Comparison of ENCODE assay signal across 29 cellular contexts in the genomic region with DNA sequence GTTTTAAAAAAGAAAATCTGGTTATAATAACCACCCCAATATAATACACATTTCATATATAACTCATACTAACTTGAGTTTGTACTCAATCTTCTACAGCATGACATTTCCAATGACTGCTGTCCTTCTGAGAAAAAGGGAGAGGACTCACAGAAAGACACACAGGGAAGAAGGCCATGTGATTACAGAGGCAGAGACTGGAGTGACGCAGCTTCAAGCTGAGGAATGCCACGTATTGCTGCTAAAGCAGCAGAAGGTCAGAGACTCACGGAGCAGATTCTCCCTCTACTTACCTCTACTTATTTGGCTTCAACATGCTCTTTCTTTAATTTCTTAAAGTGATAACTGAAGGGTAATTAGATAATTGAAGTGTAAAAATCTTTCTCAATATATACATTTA.
DNase-seq lines count a peak whose midpoint lies in the region; ATAC-seq and TF ChIP-seq lines count a peak whose summit lies in the region.
"Had no signal": no experiment of that assay in that cellular context is flagged by ENCODE, and none has a peak within 500 bp of the region (broad histone marks: within the 10 kb centered on the region; RNA-seq: fewer than 3 reads in every experiment).

No MANE protein-coding gene starts in this region.

- H3K23ac ChIP-seq in mesenchymal stem cell (ENCODE audit: low read length in 2 of 2) = no peak overlapping the region

- H4K91ac ChIP-seq in mesenchymal stem cell (ENCODE audit: low read length) = no peak overlapping the region

- no peak overlapping the region for H2BK5ac ChIP-seq in mesenchymal stem cell (ENCODE audit: low read depth, low read length, poor library complexity, severe bottlenecking)

- no peak overlapping the region for H3K9ac ChIP-seq in mesenchymal stem cell (ENCODE audit: low read length)

- peak in 1 of 2 donors; percentile 68 for ATAC-seq in right cardiac atrium
- ATAC-seq in Right ventricle myocardium inferior = no peak
- ATAC-seq: GM12878 had no signal

- TF ChIP-seq CTCF in brain microvascular endothelial cell (IDR thresholded peaks at IDR 0.05; ENCODE audit: low read depth, low read length, missing control alignments) (no peak), testis (IDR thresholded peaks at IDR 0.05) (no peak)

- H3K4me1 ChIP-seq in right cardiac atrium (ENCODE audit: control insufficient read depth, insufficient read depth, low read length) = no peaks in the 10 kb centered on the region
- no peaks in the 10 kb centered on the region for H3K4me1 ChIP-seq in mesenchymal stem cell (ENCODE audit: control insufficient read depth, insufficient read depth, low read depth, low read length)
- H3K4me1 ChIP-seq in testis = no peaks in the 10 kb centered on the region
- no peaks in the 10 kb centered on the region for H3K4me1 ChIP-seq in HAP-1
- H3K4me1 ChIP-seq: Peyer's patch, sigmoid colon had no signal

- H4K8ac ChIP-seq in mesenchymal stem cell (ENCODE audit: low read length) = no peak overlapping the region

- H3K79me1 ChIP-seq in mesenchymal stem cell (replicated peaks; ENCODE audit: low read length, poor library complexity, severe bottlenecking) = no peaks in the 10 kb centered on the region

- no peak overlapping the region for H2AK5ac ChIP-seq in mesenchymal stem cell (ENCODE audit: low read length, severe bottlenecking)

- DNase-seq in right cardiac atrium (peak; percentile 13 to 21 (median 15)), Right ventricle myocardium inferior (ENCODE audit: missing footprints) (no peak), brain microvascular endothelial cell (peak; percentile 56), mesenchymal stem cell (peak; percentile 47), testis (peak; percentile 50), HAP-1 (ENCODE audit: low spot score in 2 of 2) (no peak), NCI-H1092 treated with DMSO at 0.1 percent for 48 hours (lab: John Stamatoyannopoulos, UW) (no peak), NCI-H1436 (lab: John Stamatoyannopoulos, UW) (no peak)
- DNase-seq: activated gamma-delta T cell; activated naive CD8-positive, alpha-beta T cell treated with anti-CD3 and anti-CD28 coated beads, Interleukin-2, amount 10 ng/mL, durations not matched to agents 7 days and 5 days; activated T-cell treated with anti-CD3 and anti-CD28 coated beads, Interleukin-2, amount 50 U/mL, for 24 hours; AML-193; CD4-positive, CD25-positive, alpha-beta regulatory T cell; central memory CD4-positive, alpha-beta T cell; H9; Karpas-422; kidney glomerular epithelial cell; NCI-H1436 treated with DMSO at 0.1 percent for 48 hours; NCI-H2081 treated with DMSO at 0.1 percent for 48 hours; NCI-H345; NCI-H748 treated with DMSO at 0.1 percent for 48 hours; Peyer's patch; posterior cingulate gyrus; SIG-M5; sigmoid colon; stimulated activated CD4-positive, alpha-beta T cell treated with anti-CD3 and anti-CD28 coated beads, Interleukin-4, amount 100 ng/mL, for 1 hour; T1000; tibial artery had no signal

- H2BK12ac ChIP-seq in mesenchymal stem cell (ENCODE audit: low read length in 2 of 2) = no peak overlapping the region

- H3K27me3 ChIP-seq in right cardiac atrium (ENCODE audit: control insufficient read depth, insufficient read depth) = no peaks in the 10 kb centered on the region
- H3K27me3 ChIP-seq in brain microvascular endothelial cell (replicated peaks) = no peaks in the 10 kb centered on the region
- H3K27me3 ChIP-seq in mesenchymal stem cell (ENCODE audit: control insufficient read depth in 1 of 2, insufficient read depth in 1 of 2, low read length in 2 of 2) = no peaks in the 10 kb centered on the region
- no peaks in the 10 kb centered on the region for H3K27me3 ChIP-seq in testis
- no peaks in the 10 kb centered on the region for H3K27me3 ChIP-seq in HAP-1 (ENCODE audit: low read depth)
- H3K27me3 ChIP-seq: Peyer's patch, sigmoid colon, tibial artery had no signal

- in situ Hi-C loops in brain microvascular endothelial cell (cut with HindIII; ENCODE audit: low pct_ligation_motif_present, low sequenced_read_pairs) (no loop called here), HAP-1 (cut with MboI; ENCODE audit: low sequenced_read_pairs) (no loop called here)

- no peak overlapping the region for H3K4ac ChIP-seq in mesenchymal stem cell (ENCODE audit: low read depth in 1 of 2, low read length in 2 of 2)

- WGBS in right cardiac atrium = 48% methylated on average over 3 of the region's 3 CpGs
- 100% methylated on average over 1 of the region's 3 CpGs for WGBS in mesenchymal stem cell
- WGBS in testis, 2 donors = 59 to 79% methylated on average over 3 of the region's 3 CpGs

- peak overlapping the region; percentile 10 for H3K4me3 ChIP-seq in right cardiac atrium (ENCODE audit: low read length)
- H3K4me3 ChIP-seq in brain microvascular endothelial cell (ENCODE audit: low read depth, low read length) = no peak overlapping the region
- no peak overlapping the region for H3K4me3 ChIP-seq in mesenchymal stem cell (ENCODE audit: insufficient read depth in 1 of 2, low read depth in 1 of 2, low read length in 2 of 2)
- H3K4me3 ChIP-seq in testis = no peak overlapping the region
- H3K4me3 ChIP-seq in HAP-1 = no peak overlapping the region
- H3K4me3 ChIP-seq: GM12878, Peyer's patch, sigmoid colon, tibial artery had no signal

- H3K27ac ChIP-seq in right cardiac atrium (ENCODE audit: low read length) = no peak overlapping the region
- H3K27ac ChIP-seq in brain microvascular endothelial cell = no peak overlapping the region
- no peak overlapping the region for H3K27ac ChIP-seq in mesenchymal stem cell (ENCODE audit: low read length, poor library complexity, severe bottlenecking)
- H3K27ac ChIP-seq in testis = no peak overlapping the region
- H3K27ac ChIP-seq: Peyer's patch, sigmoid colon, tibial artery had no signal

- intact Hi-C loops in right cardiac atrium (cut with DNase I) (no loop called here), Right ventricle myocardium inferior (cut with DNase I) (no loop called here), testis (cut with DNase I; ENCODE audit: low total_unique reads) (no loop called here)

- H2BK120ac ChIP-seq in mesenchymal stem cell (ENCODE audit: low read depth, low read length) = no peak overlapping the region

- no peak overlapping the region for H2BK15ac ChIP-seq in mesenchymal stem cell (ENCODE audit: low read depth, poor library complexity, severe bottlenecking)

- no peak overlapping the region for H2AFZ ChIP-seq in mesenchymal stem cell (ENCODE audit: low read depth, low read length)

- no peak for TF ChIP-seq POLR2A in testis (IDR thresholded peaks at IDR 0.05)

- no peak overlapping the region for H3K14ac ChIP-seq in mesenchymal stem cell (ENCODE audit: low read length in 2 of 2)

- H3K9me3 ChIP-seq in right cardiac atrium (ENCODE audit: control insufficient read depth, low read length) (no peaks in the 10 kb centered on the region), mesenchymal stem cell (ENCODE audit: control insufficient read depth, low read length) (peaks cover 2% of the 10 kb centered on the region), testis (no peaks in the 10 kb centered on the region), HAP-1 (no peaks in the 10 kb centered on the region)
- H3K9me3 ChIP-seq: Peyer's patch, sigmoid colon had no signal

- H3K4me2 ChIP-seq in mesenchymal stem cell (ENCODE audit: low read length, poor library complexity, severe bottlenecking) = no peak overlapping the region

- H3K36me3 ChIP-seq in brain microvascular endothelial cell (replicated peaks) (no peaks in the 10 kb centered on the region), mesenchymal stem cell (ENCODE audit: control insufficient read depth in 1 of 2, insufficient read depth in 2 of 2, low read depth in 1 of 2, low read length in 2 of 2) (no peaks in the 10 kb centered on the region), testis (ENCODE audit: low read depth, missing control alignments) (no peaks in the 10 kb centered on the region), HAP-1 (replicated peaks) (no peaks in the 10 kb centered on the region)
- H3K36me3 ChIP-seq: Peyer's patch, sigmoid colon, tibial artery had no signal

- no peak overlapping the region for H3K18ac ChIP-seq in mesenchymal stem cell (ENCODE audit: low read depth in 1 of 2, low read length in 2 of 2)

Comparison
In these comparisons a context has a peak if more than half of its experiments do, and no peak if none do; other contexts are left out.
1. DNase-seq: peak in right cardiac atrium (3 of 3), brain microvascular endothelial cell (single experiment), mesenchymal stem cell (single experiment) and testis (single experiment); none in Right ventricle myocardium inferior (single experiment), HAP-1 (0 of 2), NCI-H1092 treated with DMSO at 0.1 percent for 48 hours (single experiment) and NCI-H1436 (single experiment).